27 cellular contexts compared by ENCODE assay signal in genomic region chr10:129058664-129059155, GRCh38.
"Had no signal": no experiment of that assay in that cellular context is flagged by ENCODE, and none has a peak within 500 bp of the region (broad histone marks: within the 10 kb centered on the region; RNA-seq: fewer than 3 reads in every experiment).

No MANE protein-coding gene starts in this region.

- H3K27me3 ChIP-seq: ascending aorta, brain microvascular endothelial cell, esophagus squamous epithelium, gastrocnemius medialis, left lung, ovary, right atrium auricular region, testis, uterus had no signal

- H3K27me3 Mint-ChIP-seq: T-cell had no signal

- H3K9me3 ChIP-seq: ascending aorta, esophagus squamous epithelium, gastrocnemius medialis, left lung, ovary, psoas muscle, right atrium auricular region, spleen, testis, uterus had no signal

- H3K36me3 ChIP-seq: ascending aorta, brain microvascular endothelial cell, esophagus squamous epithelium, gastrocnemius medialis, left lung, ovary, right atrium auricular region, spleen, uterus had no signal

- H3K27ac Mint-ChIP-seq: activated T-cell treated with anti-CD3 and anti-CD28 coated beads, Interleukin-2, amount 50 U/mL, for 72 hours; natural killer cell; WTC11 had no signal

- H3K27ac ChIP-seq: ascending aorta, brain microvascular endothelial cell, esophagus squamous epithelium, gastrocnemius medialis, left lung, ovary, psoas muscle, right atrium auricular region, spleen, testis, uterus had no signal

- ATAC-seq: left lung, WTC11 had no signal

- H3K4me1 ChIP-seq: ascending aorta, esophagus squamous epithelium, left lung, psoas muscle, right atrium auricular region, testis, uterus had no signal

- H3K4me3 ChIP-seq: ascending aorta, esophagus squamous epithelium, gastrocnemius medialis, left lung, lung, ovary, psoas muscle, right atrium auricular region, spleen, testis, uterus had no signal

- H3K36me3 Mint-ChIP-seq: natural killer cell, T-cell, WTC11 had no signal

- DNase-seq: activated CD4-positive, alpha-beta T cell treated with anti-CD3 and anti-CD28 coated beads, Interleukin-2, amount 50 U/mL, for 48 hours; activated effector memory CD4-positive, alpha-beta T cell treated with Interleukin-2 at 50 U/mL for 16 hours; activated naive CD4-positive, alpha-beta T cell treated with anti-CD3 and anti-CD28 coated beads, Interleukin-2, amount 50 U/mL, for 16 hours; activated T-cell treated with anti-CD3 and anti-CD28 coated beads, Interleukin-2, amount 50 U/mL, for 72 hours; brain microvascular endothelial cell; caudate nucleus; dermis blood vessel endothelial cell; effector memory CD4-positive, alpha-beta T cell; esophagus squamous epithelium; gastrocnemius medialis; hypothalamus; left lung; natural killer cell; ovary; psoas muscle; stimulated activated CD4-positive, alpha-beta T cell treated with anti-CD3 and anti-CD28 coated beads, Interleukin-4, amount 100 ng/mL, for 1 hour; T-cell; T-helper 9 cell; testis; trophoblast cell; uterus had no signal

- FAIRE-seq: keratinocyte had no signal

- H3K4me3 Mint-ChIP-seq: WTC11 had no signal

- H3K9me3 Mint-ChIP-seq: activated T-cell treated with anti-CD3 and anti-CD28 coated beads, Interleukin-2, amount 50 U/mL, for 72 hours; natural killer cell; T-cell; WTC11 had no signal
